In the genomic region with DNA sequence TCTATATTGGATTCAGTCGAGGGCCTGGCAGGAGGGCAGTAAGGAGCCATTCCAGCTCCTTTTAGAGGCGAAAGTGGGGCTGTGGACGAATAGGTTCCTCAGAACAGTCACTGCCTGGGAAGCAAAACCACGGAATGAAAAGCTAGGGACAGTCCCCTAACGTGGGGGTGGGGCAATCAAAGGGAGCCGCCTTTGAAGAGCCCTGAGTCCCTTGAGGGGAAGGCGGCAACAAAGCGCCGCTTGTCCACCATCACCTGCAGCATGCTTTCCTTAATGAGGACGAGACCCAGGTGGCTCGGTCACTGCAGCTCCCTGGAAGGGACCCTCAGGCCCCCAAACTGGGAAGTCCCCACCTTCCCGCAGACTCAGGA, we compare ENCODE assay signal across 9 cellular contexts.
DNase-seq lines count a peak whose midpoint lies in the region; ATAC-seq and TF ChIP-seq lines count a peak whose summit lies in the region.
"Had no signal": no experiment of that assay in that cellular context is flagged by ENCODE, and none has a peak within 500 bp of the region (broad histone marks: within the 10 kb centered on the region; RNA-seq: fewer than 3 reads in every experiment).

No MANE protein-coding gene starts in this region.

- WGBS in right lobe of liver (ENCODE audit: insufficient coverage, low coverage, low lambda C conversion rate, missing lambda C conversion rate), result 26% methylated on average over 5 of the region's 12 CpGs
- 71% methylated on average over 12 of the region's 12 CpGs for WGBS in thymus

- no peak overlapping the region for H3K4me3 Mint-ChIP-seq in activated naive CD4-positive, alpha-beta T cell treated with anti-CD3 and anti-CD28 coated beads for 36 hours

- peak; percentile 9 for DNase-seq in NCI-H82 (lab: John Stamatoyannopoulos, UW)
- DNase-seq in NCI-H82 treated with DMSO at 0.1 percent for 48 hours (lab: John Stamatoyannopoulos, UW; ENCODE audit: unreplicated experiment), result no peak
- DNase-seq in SHP77 (lab: John Stamatoyannopoulos, UW), result peak; percentile 35 to 46
- no peak for DNase-seq in right lobe of liver
- no peak for DNase-seq in activated naive CD4-positive, alpha-beta T cell treated with anti-CD3 and anti-CD28 coated beads for 36 hours

- H3K9me3 Mint-ChIP-seq in activated naive CD4-positive, alpha-beta T cell treated with anti-CD3 and anti-CD28 coated beads for 36 hours, result no peaks in the 10 kb centered on the region
- H3K9me3 Mint-ChIP-seq: activated T-helper 2 cell treated with anti-CD3 and anti-CD28 coated beads, Interferon-gamma antibody, Interleukin-2, Interleukin-4, amounts not matched to agents 10 μg/mL and 5 μg/mL and 100 μg/mL, durations not matched to agents 14 hours and 24 hours and 36 hours had no signal

- H3K27ac Mint-ChIP-seq in activated naive CD4-positive, alpha-beta T cell treated with anti-CD3 and anti-CD28 coated beads for 36 hours, result no peak overlapping the region
- H3K27ac Mint-ChIP-seq: activated T-helper 2 cell treated with anti-CD3 and anti-CD28 coated beads, Interferon-gamma antibody, Interleukin-2, Interleukin-4, amounts not matched to agents 10 μg/mL and 5 μg/mL and 100 μg/mL, durations not matched to agents 14 hours and 24 hours and 36 hours had no signal

- H3K36me3 Mint-ChIP-seq in activated naive CD4-positive, alpha-beta T cell treated with anti-CD3 and anti-CD28 coated beads for 36 hours (ENCODE audit: low read depth), result no peaks in the 10 kb centered on the region

- H3K9me3 ChIP-seq in right lobe of liver (no peaks in the 10 kb centered on the region), thymus (ENCODE audit: control insufficient read depth) (no peaks in the 10 kb centered on the region)

- H3K27me3 Mint-ChIP-seq in activated naive CD4-positive, alpha-beta T cell treated with anti-CD3 and anti-CD28 coated beads for 36 hours (ENCODE audit: low read depth), result peaks cover 47% of the 10 kb centered on the region

- TF ChIP-seq POLR2A in right lobe of liver (IDR thresholded peaks at IDR 0.05), result no peak

- H3K27me3 ChIP-seq in right lobe of liver (no peaks in the 10 kb centered on the region), thymus (ENCODE audit: control insufficient read depth, insufficient read depth) (no peaks in the 10 kb centered on the region)

- intact Hi-C loops in right lobe of liver (cut with DNase I), result no loop called here
- intact Hi-C loops in activated naive CD4-positive, alpha-beta T cell treated with anti-CD3 and anti-CD28 coated beads for 36 hours (cut with micrococcal nuclease), result no loop called here

- H3K36me3 ChIP-seq in right lobe of liver, result no peaks in the 10 kb centered on the region
- H3K36me3 ChIP-seq in thymus (ENCODE audit: control insufficient read depth, insufficient read depth), result no peaks in the 10 kb centered on the region

- peak overlapping the region; percentile 1 to 60 (median 24) for H3K27ac ChIP-seq in right lobe of liver
- peak overlapping the region; percentile 36 for H3K27ac ChIP-seq in thymus (ENCODE audit: low read depth)

- ATAC-seq in right lobe of liver (no peak), GM21529 (IDR thresholded peaks at IDR 0.05; ENCODE audit: unreplicated experiment) (no peak), HG02885 (IDR thresholded peaks at IDR 0.05; ENCODE audit: poor library complexity, unreplicated experiment) (no peak)

- H3K4me1 Mint-ChIP-seq in activated naive CD4-positive, alpha-beta T cell treated with anti-CD3 and anti-CD28 coated beads for 36 hours (ENCODE audit: low read depth), result peaks cover 7% of the 10 kb centered on the region

- CTCF ChIA-PET in activated naive CD4-positive, alpha-beta T cell treated with anti-CD3 and anti-CD28 coated beads for 36 hours (lab: Charles Lee), result no interaction called here

- peaks cover 0 to 15% (median 0%) of the 10 kb centered on the region in 4 donors for H3K4me1 ChIP-seq in right lobe of liver
- H3K4me1 ChIP-seq in thymus (ENCODE audit: control insufficient read depth, insufficient read depth, low read length), result peaks cover 38% of the 10 kb centered on the region

- H3K4me3 ChIP-seq in right lobe of liver (no peak overlapping the region), thymus (ENCODE audit: low read length) (no peak overlapping the region)

- no peak for TF ChIP-seq CTCF in right lobe of liver (IDR thresholded peaks at IDR 0.05)

Comparison
In these comparisons a context has a peak if more than half of its experiments do, and no peak if none do; other contexts are left out.
1. DNase-seq: peak in NCI-H82 (single experiment) and SHP77 (2 of 2); none in NCI-H82 treated with DMSO at 0.1 percent for 48 hours (single experiment), right lobe of liver (0 of 3) and activated naive CD4-positive, alpha-beta T cell treated with anti-CD3 and anti-CD28 coated beads for 36 hours (single experiment).